Comparison of ENCODE assay signal across 29 cellular contexts in genomic region chr17:1160591-1161041, GRCh38. TPM values are rescaled to one million over a fixed set of nuclear protein-coding genes. Genes with fewer than 3 reads are reported as not detected.
DNase-seq lines count a peak whose midpoint lies in the region; ATAC-seq and TF ChIP-seq lines count a peak whose summit lies in the region.
"Had no signal": no experiment of that assay in that cellular context is flagged by ENCODE, and none has a peak within 500 bp of the region (broad histone marks: within the 10 kb centered on the region; RNA-seq: fewer than 3 reads in every experiment).

No MANE protein-coding gene starts in this region.

- peaks cover 0 to 2% (median 0%) of the 10 kb centered on the region in 5 experiments for H3K9me3 Mint-ChIP-seq in brain
- H3K9me3 Mint-ChIP-seq: activated CD4-positive, alpha-beta T cell treated with anti-CD3 and anti-CD28 coated beads, Interleukin-2, amount 10 ng/mL, durations not matched to agents 24 days and 14 days; activated naive CD4-positive, alpha-beta T cell treated with anti-CD3 and anti-CD28 coated beads, Interleukin-2, amount 10 ng/mL, durations not matched to agents 7 days and 5 days; activated T-cell treated with anti-CD3 and anti-CD28 coated beads, Interleukin-2, amount 50 U/mL, for 72 hours; mesothelial cell of epicardium; naive thymus-derived CD4-positive, alpha-beta T cell had no signal

- H3K27me3 Mint-ChIP-seq in brain: no peaks in the 10 kb centered on the region
- H3K27me3 Mint-ChIP-seq: activated CD4-positive, alpha-beta T cell treated with anti-CD3 and anti-CD28 coated beads, Interleukin-2, amount 10 ng/mL, durations not matched to agents 24 days and 14 days; activated naive CD4-positive, alpha-beta T cell treated with anti-CD3 and anti-CD28 coated beads, Interleukin-2, amount 10 ng/mL, durations not matched to agents 7 days and 5 days; naive thymus-derived CD4-positive, alpha-beta T cell had no signal

- no peak for TF ChIP-seq CTCF in left ventricle myocardium inferior (IDR thresholded peaks at IDR 0.05; ENCODE audit: borderline replicate concordance)
- no peak for TF ChIP-seq CTCF in brain (conservative IDR thresholded peaks at IDR 0.05)

- H3K4me1 ChIP-seq in left ventricle myocardium inferior: peaks cover 13% of the 10 kb centered on the region
- H3K4me1 ChIP-seq: A549, BE2C had no signal

- ATAC-seq in Right ventricle myocardium inferior: no peak
- ATAC-seq in GM21723 (IDR thresholded peaks at IDR 0.05; ENCODE audit: unreplicated experiment): no peak
- ATAC-seq: A549; activated T-cell treated with anti-CD3 and anti-CD28 coated beads, Interleukin-2, amount 50 U/mL, for 72 hours; left ventricle myocardium superior; naive thymus-derived CD4-positive, alpha-beta T cell had no signal

- H3K36me3 Mint-ChIP-seq in brain: peaks cover 30% of the 10 kb centered on the region
- H3K36me3 Mint-ChIP-seq: activated naive CD4-positive, alpha-beta T cell treated with anti-CD3 and anti-CD28 coated beads, Interleukin-2, amount 10 ng/mL, durations not matched to agents 7 days and 5 days had no signal

- H3K4me3 Mint-ChIP-seq in brain: no peak overlapping the region
- H3K4me3 Mint-ChIP-seq: activated CD4-positive, alpha-beta T cell treated with anti-CD3 and anti-CD28 coated beads, Interleukin-2, amount 10 ng/mL, durations not matched to agents 24 days and 14 days; activated naive CD4-positive, alpha-beta T cell treated with anti-CD3 and anti-CD28 coated beads, Interleukin-2, amount 10 ng/mL, durations not matched to agents 7 days and 5 days; activated T-cell treated with anti-CD3 and anti-CD28 coated beads, Interleukin-2, amount 50 U/mL, for 72 hours; mesothelial cell of epicardium; naive thymus-derived CD4-positive, alpha-beta T cell had no signal

- intact Hi-C loops in Right ventricle myocardium inferior (cut with DNase I): no loop called here
- intact Hi-C loops in left ventricle myocardium inferior (cut with micrococcal nuclease): no loop called here

- no peaks in the 10 kb centered on the region for H3K27me3 ChIP-seq in left ventricle myocardium inferior (ENCODE audit: low read depth)
- H3K27me3 ChIP-seq: MG63, upper lobe of right lung had no signal

- H3K36me3 ChIP-seq in left ventricle myocardium inferior: peaks cover 17% of the 10 kb centered on the region
- H3K36me3 ChIP-seq: BE2C, MG63, upper lobe of right lung had no signal

- H3K4me3 ChIP-seq in left ventricle myocardium inferior: no peak overlapping the region
- H3K4me3 ChIP-seq: A549, coronary artery, MG63, upper lobe of right lung had no signal

- no peak overlapping the region for H3K27ac ChIP-seq in left ventricle myocardium inferior (replicated peaks)
- H3K27ac ChIP-seq: A549, coronary artery, upper lobe of right lung, VCaP had no signal

- H3K27ac Mint-ChIP-seq in brain: peak overlapping the region in 3 of 5 experiments; percentile 16 to 37 (median 30)
- H3K27ac Mint-ChIP-seq: activated CD4-positive, alpha-beta T cell treated with anti-CD3 and anti-CD28 coated beads, Interleukin-2, amount 10 ng/mL, durations not matched to agents 24 days and 14 days; activated naive CD4-positive, alpha-beta T cell treated with anti-CD3 and anti-CD28 coated beads, Interleukin-2, amount 10 ng/mL, durations not matched to agents 7 days and 5 days; activated T-cell treated with anti-CD3 and anti-CD28 coated beads, Interleukin-2, amount 50 U/mL, for 72 hours; mesothelial cell of epicardium; naive thymus-derived CD4-positive, alpha-beta T cell had no signal

- H3K4me1 Mint-ChIP-seq in brain: peaks cover 4% of the 10 kb centered on the region
- H3K4me1 Mint-ChIP-seq: activated CD4-positive, alpha-beta T cell treated with anti-CD3 and anti-CD28 coated beads, Interleukin-2, amount 10 ng/mL, durations not matched to agents 24 days and 14 days; activated naive CD4-positive, alpha-beta T cell treated with anti-CD3 and anti-CD28 coated beads, Interleukin-2, amount 10 ng/mL, durations not matched to agents 7 days and 5 days had no signal

- DNase-seq in Right ventricle myocardium inferior (ENCODE audit: missing footprints) (peak; percentile 46), left ventricle myocardium inferior (no peak), iPS-NIHi11 (ENCODE audit: low spot score) (peak; percentile 59), EL (no peak), NCI-H2107 treated with DMSO at 0.1 percent for 48 hours (lab: John Stamatoyannopoulos, UW; ENCODE audit: unreplicated experiment) (no peak)
- DNase-seq in activated CD8-positive, alpha-beta memory T cell treated with anti-CD3 and anti-CD28 coated beads, Interleukin-2, amount 50 U/mL, for 48 hours: no peak
- DNase-seq: activated CD4-positive, alpha-beta T cell treated with anti-CD3 and anti-CD28 coated beads, Interleukin-2, amount 10 ng/mL, durations not matched to agents 24 days and 14 days; activated naive CD4-positive, alpha-beta T cell treated with anti-CD3 and anti-CD28 coated beads, Interleukin-2, amount 10 ng/mL, durations not matched to agents 7 days and 5 days; activated T-cell treated with anti-CD3 and anti-CD28 coated beads, Interleukin-2, amount 50 U/mL, for 72 hours; amniotic stem cell; BE2C; COR-L47; HCEC 1CT; KBM-7; left ventricle myocardium superior; MG63; naive thymus-derived CD4-positive, alpha-beta T cell; NCI-H1417 treated with DMSO at 0.1 percent for 48 hours; NCI-H526 treated with DMSO at 0.1 percent for 48 hours; small intestine; stimulated activated CD4-positive, alpha-beta T cell treated with anti-CD3 and anti-CD28 coated beads, Interleukin-1b, Interleukin-23, amount 100 ng/mL, for 48 hours; substantia nigra; upper lobe of right lung had no signal

- H3K9me3 ChIP-seq in left ventricle myocardium inferior (replicated peaks): no peaks in the 10 kb centered on the region
- H3K9me3 ChIP-seq: A549, BE2C, MG63, upper lobe of right lung had no signal

RNA-seq across cellular contexts. Expression of gene ABR, which starts 19.2 kb away (rescaled TPM):
- total RNA-seq in Right ventricle myocardium inferior (147 TPM), left ventricle myocardium inferior (170 TPM)
- polyA plus RNA-seq in brain (ENCODE audit: insufficient read depth, low read depth, low replicate concordance): 203 TPM

Comparison
In these comparisons a context has a peak if more than half of its experiments do, and no peak if none do; other contexts are left out.
1. DNase-seq: peak in Right ventricle myocardium inferior (single experiment) and iPS-NIHi11 (single experiment); none in left ventricle myocardium inferior (single experiment), activated CD8-positive, alpha-beta memory T cell treated with anti-CD3 and anti-CD28 coated beads, Interleukin-2, amount 50 U/mL, for 48 hours (single experiment), EL (single experiment) and NCI-H2107 treated with DMSO at 0.1 percent for 48 hours (single experiment).